10 cellular contexts compared by ENCODE assay signal in genomic region chr2:212892193-212892592, GRCh38.
DNase-seq lines count a peak whose midpoint lies in the region; ATAC-seq, FAIRE-seq and TF ChIP-seq lines count a peak whose summit lies in the region.
"Had no signal": no experiment of that assay in that cellular context is flagged by ENCODE, and none has a peak within 500 bp of the region (broad histone marks: within the 10 kb centered on the region; RNA-seq: fewer than 3 reads in every experiment).

No MANE protein-coding gene starts in this region.

- H2AK5ac ChIP-seq in H1 (ENCODE audit: low read depth, low read length) = no peak overlapping the region

- H3K79me1 ChIP-seq in H1 (ENCODE audit: low read depth, low read length) = no peaks in the 10 kb centered on the region

- intact Hi-C loops in psoas muscle (cut with DNase I) = loop anchor here in 1 of 2 donors (10.0 kb wide), 1 partner anchor 47 kb away; no protein-coding TSS in a partner anchor

- H2AFZ ChIP-seq in H1 (ENCODE audit: low read length) = no peak overlapping the region

- no peak overlapping the region for H3K18ac ChIP-seq in H1 (ENCODE audit: extremely low read depth, low read length)

- H3K4me1 ChIP-seq in H1 (replicated peaks in 1 of 4; ENCODE audit: control insufficient read depth in 3 of 4, insufficient read depth in 4 of 4, low read length in 3 of 4) = no peaks in the 10 kb centered on the region
- H3K4me1 ChIP-seq in psoas muscle = peaks cover 6% of the 10 kb centered on the region
- H3K4me1 ChIP-seq: BLaER1 treated with 17β-estradiol and CSF1 and Interleukin-3, amounts not matched to agents 10 nM and 100 nM had no signal

- POLR2A ChIA-PET in H1 (lab: Charles Lee; ENCODE audit: partially characterized antibody) = no interaction called here

- no peak overlapping the region for H3K4me2 ChIP-seq in H1 (ENCODE audit: insufficient read depth in 1 of 2, low read depth in 2 of 2, low read length in 2 of 2)
- H3K4me2 ChIP-seq: BLaER1 treated with 17β-estradiol and CSF1 and Interleukin-3, amounts not matched to agents 10 nM and 100 nM had no signal

- H4K5ac ChIP-seq in H1 (ENCODE audit: insufficient read length, low read depth, low read length) = no peak overlapping the region

- H3K4ac ChIP-seq in H1 (replicated peaks; ENCODE audit: insufficient read length, low read depth, low read length) = no peak overlapping the region

- H3K27me3 ChIP-seq in H1 (replicated peaks in 1 of 4; ENCODE audit: control insufficient read depth in 3 of 4, extremely low read depth in 1 of 4, insufficient read depth in 3 of 4, low read length in 3 of 4) (no peaks in the 10 kb centered on the region), psoas muscle (ENCODE audit: insufficient read depth in 3 of 3, low read length in 2 of 3) (no peaks in the 10 kb centered on the region)
- H3K27me3 ChIP-seq: BLaER1 treated with 17β-estradiol and CSF1 and Interleukin-3, amounts not matched to agents 10 nM and 100 nM had no signal

- H3K23me2 ChIP-seq in H1 (ENCODE audit: low read depth, low read length) = no peaks in the 10 kb centered on the region

- H4K91ac ChIP-seq in H1 (replicated peaks; ENCODE audit: insufficient read length, low read length) = no peak overlapping the region

- no peak overlapping the region for H2BK20ac ChIP-seq in H1 (ENCODE audit: low read length)

- FAIRE-seq in H1 (lab: Jason Lieb, UNC) = no peak

- H4K8ac ChIP-seq in H1 (ENCODE audit: extremely low read depth, insufficient read depth, low read length) = no peak overlapping the region

- H3K14ac ChIP-seq in H1 (ENCODE audit: insufficient read length) = no peak overlapping the region

- no peak overlapping the region for H2BK15ac ChIP-seq in H1 (ENCODE audit: low read length)

- 83% methylated on average over 3 of the region's 3 CpGs; no CpG with 5 or more reads in 1 of the 2 experiments for WGBS in H1 (ENCODE audit: extremely low coverage in 1 of 2, insufficient coverage in 1 of 2, insufficient read length in 1 of 2, insufficient replicate concordance in 2 of 2, low coverage in 1 of 2, low lambda C conversion rate in 2 of 2, missing lambda C conversion rate in 1 of 2), 2 experiments
- WGBS in psoas muscle, 3 donors = 52 to 68% (median 53%) methylated on average over 3 of the region's 3 CpGs

- no peak overlapping the region for H3K23ac ChIP-seq in H1 (ENCODE audit: insufficient read length)

- H3K9me3 ChIP-seq in H1 (ENCODE audit: insufficient read depth in 2 of 2, low read depth in 1 of 2, low read length in 1 of 2) (no peaks in the 10 kb centered on the region), psoas muscle (no peaks in the 10 kb centered on the region)
- H3K9me3 ChIP-seq: BLaER1 treated with 17β-estradiol and CSF1 and Interleukin-3, amounts not matched to agents 10 nM and 100 nM had no signal

- no peaks in the 10 kb centered on the region for H3K79me2 ChIP-seq in H1 (ENCODE audit: control insufficient read depth in 1 of 2, insufficient read depth in 2 of 2, low read length in 2 of 2)

- H2BK120ac ChIP-seq in H1 (replicated peaks; ENCODE audit: low read depth, low read length) = no peak overlapping the region

- no peak overlapping the region for H3K4me3 ChIP-seq in H1 (ENCODE audit: extremely low read depth in 1 of 4, insufficient read depth in 2 of 4, low read depth in 3 of 4, low read length in 4 of 4)
- no peak overlapping the region for H3K4me3 ChIP-seq in psoas muscle
- H3K4me3 ChIP-seq: BLaER1 treated with 17β-estradiol and CSF1 and Interleukin-3, amounts not matched to agents 10 nM and 100 nM had no signal

- no peak overlapping the region for H2BK12ac ChIP-seq in H1 (ENCODE audit: low read depth, low read length)

- no peak for TF ChIP-seq POLR2A in H1 (IDR thresholded peaks at IDR 0.05; ENCODE audit: control extremely low read depth in 1 of 2, low read depth in 2 of 2, low read length in 2 of 2)

- no peak for TF ChIP-seq EP300 in H1 (IDR thresholded peaks at IDR 0.05; ENCODE audit: borderline replicate concordance in 1 of 2, low read depth in 2 of 2, low read length in 2 of 2)

- H2BK5ac ChIP-seq in H1 (ENCODE audit: low read depth, low read length) = no peak overlapping the region

- no peaks in the 10 kb centered on the region for H4K20me1 ChIP-seq in H1 (replicated peaks in 1 of 2; ENCODE audit: control insufficient read depth in 1 of 2, insufficient read depth in 2 of 2, low read length in 2 of 2)
- H4K20me1 ChIP-seq: BLaER1 treated with 17β-estradiol and CSF1 and Interleukin-3, amounts not matched to agents 10 nM and 100 nM had no signal

- CTCF ChIA-PET in H1 (lab: Charles Lee; ENCODE audit: partially characterized antibody) = interaction anchor here (0.6 to 4.3 kb wide), 35 partner anchors 10 to 329 kb away, joined by 3 to 22 read pairs (median 4); no protein-coding TSS in a partner anchor

- no peak overlapping the region for H3K56ac ChIP-seq in H1 (replicated peaks; ENCODE audit: insufficient read length, low read depth, low read length)

- peak; percentile 47 to 62 for TF ChIP-seq RAD21 in H1 (IDR thresholded peaks at IDR 0.05 in 1 of 2, conservative IDR thresholded peaks at IDR 0.05 in 1 of 2; ENCODE audit: low read depth in 2 of 2, low read length in 2 of 2)

- DNase-seq in NCI-H1092 treated with DMSO at 0.1 percent for 48 hours (lab: John Stamatoyannopoulos, UW) (peak; percentile 14), NCI-H1092 (lab: John Stamatoyannopoulos, UW) (no peak), NCI-H2227 (lab: John Stamatoyannopoulos, UW; ENCODE audit: unreplicated experiment) (peak; percentile 71), H1 (ENCODE audit: low read depth in 1 of 2, low spot score in 2 of 2) (no peak), psoas muscle (no peak), activated gamma-delta T cell treated with Interleukin-2 at 50 U/mL for 16 hours (no peak)

- no peaks in the 10 kb centered on the region for H3K36me3 ChIP-seq in H1 (ENCODE audit: control insufficient read depth in 2 of 4, insufficient read depth in 4 of 4, low read length in 3 of 4)
- H3K36me3 ChIP-seq in psoas muscle (ENCODE audit: insufficient read depth in 1 of 2, low read depth in 1 of 2) = no peaks in the 10 kb centered on the region
- H3K36me3 ChIP-seq: BLaER1 treated with 17β-estradiol and CSF1 and Interleukin-3, amounts not matched to agents 10 nM and 100 nM had no signal

- ATAC-seq in psoas muscle = no peak
- ATAC-seq in HG03196 (IDR thresholded peaks at IDR 0.05; ENCODE audit: unreplicated experiment) = no peak
- no peak for ATAC-seq in GM18498 (IDR thresholded peaks at IDR 0.05; ENCODE audit: unreplicated experiment)

- H3K9ac ChIP-seq in H1 (replicated peaks in 1 of 4; ENCODE audit: extremely low read depth in 1 of 4, low read depth in 3 of 4, low read length in 3 of 4) = no peak overlapping the region
- H3K9ac ChIP-seq: BLaER1 treated with 17β-estradiol and CSF1 and Interleukin-3, amounts not matched to agents 10 nM and 100 nM had no signal

- TF ChIP-seq CTCF in H1 (IDR thresholded peaks at IDR 0.05; ENCODE audit: control extremely low read depth in 1 of 3, insufficient read depth in 1 of 3, low read depth in 1 of 3, low read length in 3 of 3) (peak in 2 of 3 experiments; percentile 47 to 51; a peak in 3 of 4 replicates), psoas muscle (IDR thresholded peaks at IDR 0.05) (peak; percentile 21)

- H3K27ac ChIP-seq in H1 (ENCODE audit: low read depth, low read length) (no peak overlapping the region), psoas muscle (no peak overlapping the region)
- H3K27ac ChIP-seq: BLaER1 treated with 17β-estradiol and CSF1 and Interleukin-3, amounts not matched to agents 10 nM and 100 nM; HL-60 had no signal

TF ChIP-seq in H1, 55 proteins besides CTCF, POLR2A, EP300 and RAD21:
- TF ChIP-seq CBX5 (IDR thresholded peaks at IDR 0.05; ENCODE audit: low read depth, low read length) = no peak
- no peak for TF ChIP-seq TAF7 (optimal IDR thresholded peaks at IDR 0.05; ENCODE audit: borderline replicate concordance, low read depth, low read length)
- TF ChIP-seq NRF1 (IDR thresholded peaks at IDR 0.05; ENCODE audit: low read depth, low read length) = no peak
- no peak for TF ChIP-seq PHF8 (conservative IDR thresholded peaks at IDR 0.05; ENCODE audit: low read depth, low read length)
- no peak for TF ChIP-seq SIRT6 (IDR thresholded peaks at IDR 0.05; ENCODE audit: low read length)
- TF ChIP-seq POU5F1 (IDR thresholded peaks at IDR 0.05; ENCODE audit: low read depth, low read length) = no peak

Comparison
In these comparisons a context has a peak if more than half of its experiments do, and no peak if none do; other contexts are left out.
1. DNase-seq: peak in NCI-H1092 treated with DMSO at 0.1 percent for 48 hours (single experiment) and NCI-H2227 (single experiment); none in NCI-H1092 (single experiment), H1 (0 of 2), psoas muscle (0 of 2) and activated gamma-delta T cell treated with Interleukin-2 at 50 U/mL for 16 hours (single experiment).